Comparison of ENCODE assay signal across 8 cellular contexts in the genomic region with DNA sequence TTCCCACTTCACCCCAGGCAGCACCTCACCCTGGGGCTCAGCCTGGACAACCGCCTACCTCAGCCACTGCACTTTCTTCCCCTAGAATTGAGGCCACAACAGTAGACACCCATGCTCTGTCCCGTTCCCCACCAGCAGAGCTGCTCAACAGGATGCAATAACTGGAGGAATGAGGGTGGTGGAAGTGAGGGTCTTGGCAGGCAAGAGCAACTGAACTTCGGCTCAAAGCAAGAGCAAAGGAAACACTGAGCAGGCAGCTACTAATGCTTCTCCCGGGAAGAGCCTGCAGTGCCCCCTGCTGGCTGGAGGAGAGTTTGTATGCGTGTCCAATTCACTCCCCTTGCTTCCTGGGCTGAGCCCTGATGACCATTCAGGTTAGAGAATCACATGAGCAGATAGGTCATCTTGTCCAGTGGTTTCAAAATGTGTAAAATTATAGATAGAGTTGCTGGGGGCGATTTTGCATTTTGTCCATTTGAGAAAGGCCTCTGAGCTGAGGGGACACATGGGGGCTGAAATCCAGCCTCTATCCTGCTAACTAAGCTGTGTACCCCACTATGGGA. TPM values are rescaled to one million over a fixed set of nuclear protein-coding genes. Genes with fewer than 3 reads are reported as not detected.
DNase-seq lines count a peak whose midpoint lies in the region; ATAC-seq and TF ChIP-seq lines count a peak whose summit lies in the region.

No MANE protein-coding gene starts in this region.

- TF ChIP-seq CTCF in fibroblast of pulmonary artery (IDR thresholded peaks at IDR 0.05; ENCODE audit: low read length, missing control alignments), result peak; percentile 86
- peak; percentile 57 for TF ChIP-seq CTCF in neutrophil (IDR thresholded peaks at IDR 0.05)
- TF ChIP-seq CTCF in transverse colon (IDR thresholded peaks at IDR 0.05), result peak; percentile 52 to 74 (median 66)

- intact Hi-C loops in transverse colon (cut with DNase I; ENCODE audit: low total_unique reads), result no loop called here

- no peak for TF ChIP-seq EP300 in transverse colon (IDR thresholded peaks at IDR 0.05; ENCODE audit: low read depth)

- 14 to 23% methylated on average over 3 to 6 of the region's 6 CpGs for WGBS in transverse colon (ENCODE audit: low coverage in 1 of 2), 2 donors

- H3K36me3 ChIP-seq in neutrophil (no peaks in the 10 kb centered on the region), transverse colon (no peaks in the 10 kb centered on the region)

- H3K4me3 ChIP-seq in fibroblast of pulmonary artery (replicated peaks; ENCODE audit: low read depth, low read length) (no peak overlapping the region), neutrophil (ENCODE audit: low read depth in 1 of 2, low read length in 1 of 2) (no peak overlapping the region), transverse colon (no peak overlapping the region)

- H3K27ac ChIP-seq in neutrophil (no peak overlapping the region), transverse colon (no peak overlapping the region)

- H3K4me1 ChIP-seq in neutrophil (ENCODE audit: control insufficient read depth in 1 of 2, insufficient read depth in 1 of 2, low read depth in 1 of 2, low read length in 1 of 2) (no peaks in the 10 kb centered on the region), transverse colon (peaks cover 0 to 3% (median 0%) of the 10 kb centered on the region in 4 donors)

- peak; percentile 54 for ATAC-seq in HG03159 (IDR thresholded peaks at IDR 0.05; ENCODE audit: unreplicated experiment)
- ATAC-seq in HG02623 (IDR thresholded peaks at IDR 0.05; ENCODE audit: unreplicated experiment), result no peak

- peaks cover 26% of the 10 kb centered on the region for H3K27me3 ChIP-seq in neutrophil
- H3K27me3 ChIP-seq in transverse colon, result peaks cover 16% of the 10 kb centered on the region

- no peak for TF ChIP-seq POLR2A in transverse colon (IDR thresholded peaks at IDR 0.05)

- H3K9me3 ChIP-seq in neutrophil (no peaks in the 10 kb centered on the region), transverse colon (no peaks in the 10 kb centered on the region)

- in situ Hi-C loops in transverse colon (cut with MboI; ENCODE audit: low pct_ligation_motif_present in 1 of 4, low pct_unique_long_range_greater_than_20kb in 1 of 4, low sequenced_read_pairs in 3 of 4), result loop anchor here in 2 of 4 donors (5.0 to 10.0 kb wide), 2 partner anchors 53 to 56 kb away; no protein-coding TSS in a partner anchor

- DNase-seq in DMS 273 (lab: John Stamatoyannopoulos, UW; ENCODE audit: unreplicated experiment), result peak; percentile 100
- DNase-seq in OCI-M1 (lab: John Stamatoyannopoulos, UW), result peak; percentile 95
- DNase-seq in activated T-cell treated with anti-CD3 and anti-CD28 coated beads for 48 hours (ENCODE audit: low read depth), result peak; percentile 69
- DNase-seq in fibroblast of pulmonary artery (ENCODE audit: low read depth), result peak; percentile 81
- peak; percentile 68 for DNase-seq in transverse colon

RNA-seq across cellular contexts. Expression of a gene that starts 13.9 kb away (rescaled TPM):
- not detected for total RNA-seq in transverse colon

RNA-seq across cellular contexts. Expression of a gene that starts 18.6 kb away (rescaled TPM):
- total RNA-seq in transverse colon, result 10 to 100 TPM in 1 of 4 donors, 1 to 10 TPM in 3; 1.2 to 12.1 (median 2.5) TPM

RNA-seq across cellular contexts. Expression of a gene that starts 33.2 kb away (rescaled TPM):
- under 1 TPM in 2 of 4 donors, not detected in 2; 0.14 to 0.16 TPM for total RNA-seq in transverse colon
